ENCODE assay signal across 1 cellular context in genomic region chr9:111586378-111586777, GRCh38.
TF ChIP-seq lines count a peak whose summit lies in the region.

No MANE protein-coding gene starts in this region.

TF ChIP-seq in HepG2, 621 proteins besides CTCF, POLR2A, EP300 and RAD21:
- TF ChIP-seq ZNF207 (IDR thresholded peaks at IDR 0.05; ENCODE audit: borderline replicate concordance) (no peak), POLR2G (IDR thresholded peaks at IDR 0.05; ENCODE audit: low read depth, low read length) (0 out of 2 replicates have a peak, but pooled peaks have one; percentile 43)
